ENCODE assay signal across 14 cellular contexts in genomic region chr2:38277245-38278119, GRCh38.
DNase-seq lines count a peak whose midpoint lies in the region; ATAC-seq, FAIRE-seq and TF ChIP-seq lines count a peak whose summit lies in the region.
"Had no signal": no experiment of that assay in that cellular context is flagged by ENCODE, and none has a peak within 500 bp of the region (broad histone marks: within the 10 kb centered on the region; RNA-seq: fewer than 3 reads in every experiment).

No MANE protein-coding gene starts in this region.

- H3K27me3 ChIP-seq in HUES64 (ENCODE audit: insufficient read depth, low read length), result peaks cover 11% of the 10 kb centered on the region
- H3K27me3 ChIP-seq: cardiac muscle cell had no signal

- peak; percentile 23 for FAIRE-seq in A549 (lab: Jason Lieb, UNC)
- FAIRE-seq: small intestine had no signal

- ATAC-seq in A549 (no peak), HG02678 (IDR thresholded peaks at IDR 0.05; ENCODE audit: unreplicated experiment) (no peak)

- DNase-seq in A549 (ENCODE audit: low read depth in 1 of 2, low spot score in 1 of 2) (peak in 1 of 2 experiments; percentile 79), amniotic epithelial cell (ENCODE audit: low read depth) (peak; percentile 78), kidney tubule cell (ENCODE audit: low spot score) (peak; percentile 93), EL (no peak), GM19240 (ENCODE audit: insufficient read length, low spot score) (no peak)
- no peak for DNase-seq in stimulated activated CD4-positive, alpha-beta T cell treated with anti-CD3 and anti-CD28 coated beads, Interleukin-15, amount 100 ng/mL, for 24 hours
- DNase-seq: activated CD4-positive, alpha-beta T cell treated with anti-CD3 and anti-CD28 coated beads for 1 hour; MM.1S; naive B cell; small intestine had no signal

- peak overlapping the region; percentile 33 for H3K9ac ChIP-seq in HUES64 (ENCODE audit: low read depth, low read length)

- H3K27ac ChIP-seq in A549 (peak overlapping the region; percentile 42 to 45; a peak in 5 of 6 replicates), HUES64 (ENCODE audit: low read depth, low read length) (peak overlapping the region; percentile 68; the same call in 1 of the 2 replicates)
- H3K27ac ChIP-seq: cardiac muscle cell, SK-N-MC had no signal

- CTCF ChIA-PET in A549 (lab: Yijun Ruan, JAX), result interaction anchor here (0.8 to 7.9 kb wide), 11 partner anchors 9 to 400 kb away, joined by 3 to 45 read pairs (median 4); partner anchors contain the start of gene CYP1B1

- 38% methylated on average over 6 of the region's 6 CpGs for WGBS in A549 (ENCODE audit: missing lambda C conversion rate)
- WGBS in HUES64, result 44% methylated on average over 6 of the region's 6 CpGs

- no peaks in the 10 kb centered on the region for H3K9me3 ChIP-seq in A549
- H3K9me3 ChIP-seq in HUES64 (ENCODE audit: insufficient read depth, low read depth, low read length), result no peaks in the 10 kb centered on the region

- POLR2A ChIA-PET in A549 (lab: Yijun Ruan, JAX), result no interaction called here

- TF ChIP-seq RAD21 in A549 (conservative IDR thresholded peaks at IDR 0.05 in 1 of 2, IDR thresholded peaks at IDR 0.05 in 1 of 2), result no peak

- no peak for TF ChIP-seq POLR2A in A549 (IDR thresholded peaks at IDR 0.05; ENCODE audit: low read length)

- no peaks in the 10 kb centered on the region for H3K36me3 ChIP-seq in HUES64 (ENCODE audit: insufficient read depth, low read length)
- H3K36me3 ChIP-seq: cardiac muscle cell had no signal

- no peak for TF ChIP-seq CTCF in A549 (IDR thresholded peaks at IDR 0.05)

- peak overlapping the region; percentile 41 for H3K4me2 ChIP-seq in A549

- no peak overlapping the region for H3K4me3 ChIP-seq in A549
- peak overlapping the region; percentile 30; the same call in 1 of the 2 replicates for H3K4me3 ChIP-seq in HUES64 (ENCODE audit: low read length)
- H3K4me3 ChIP-seq: cardiac muscle cell, SK-N-MC had no signal

- H3K4me1 ChIP-seq in A549 (peaks cover 26% of the 10 kb centered on the region), HUES64 (ENCODE audit: insufficient read depth, low read length) (peaks cover 35% of the 10 kb centered on the region)

- no peak for TF ChIP-seq EP300 in A549 (IDR thresholded peaks at IDR 0.05)

TF ChIP-seq in A549, 52 proteins besides CTCF, POLR2A, EP300 and RAD21:
- TF ChIP-seq BHLHE40 (IDR thresholded peaks at IDR 0.05; ENCODE audit: low read depth, low read length), result no peak
- TF ChIP-seq MAX (IDR thresholded peaks at IDR 0.05), result peak; percentile 50; the same call in 1 of the 2 replicates
- TF ChIP-seq HDAC2 (IDR thresholded peaks at IDR 0.05), result no peak
- no peak for TF ChIP-seq CHD2 (IDR thresholded peaks at IDR 0.05; ENCODE audit: low read length, partially characterized antibody)
- no peak for TF ChIP-seq HES2 (IDR thresholded peaks at IDR 0.05)
- TF ChIP-seq KDM5A (IDR thresholded peaks at IDR 0.05), result no peak
- no peak for TF ChIP-seq NPAS2 (CRISPR knock-in tag; IDR thresholded peaks at IDR 0.05; ENCODE audit: borderline replicate concordance)
TF ChIP-seq in A549: peak in this region for 1.

Comparison
In these comparisons a context has a peak if more than half of its experiments do, and no peak if none do; other contexts are left out.
1. DNase-seq: peak in amniotic epithelial cell (single experiment) and kidney tubule cell (single experiment); none in stimulated activated CD4-positive, alpha-beta T cell treated with anti-CD3 and anti-CD28 coated beads, Interleukin-15, amount 100 ng/mL, for 24 hours (single experiment), EL (single experiment) and GM19240 (single experiment).